Comparison of ENCODE assay signal across 1 cellular context in the genomic region with DNA sequence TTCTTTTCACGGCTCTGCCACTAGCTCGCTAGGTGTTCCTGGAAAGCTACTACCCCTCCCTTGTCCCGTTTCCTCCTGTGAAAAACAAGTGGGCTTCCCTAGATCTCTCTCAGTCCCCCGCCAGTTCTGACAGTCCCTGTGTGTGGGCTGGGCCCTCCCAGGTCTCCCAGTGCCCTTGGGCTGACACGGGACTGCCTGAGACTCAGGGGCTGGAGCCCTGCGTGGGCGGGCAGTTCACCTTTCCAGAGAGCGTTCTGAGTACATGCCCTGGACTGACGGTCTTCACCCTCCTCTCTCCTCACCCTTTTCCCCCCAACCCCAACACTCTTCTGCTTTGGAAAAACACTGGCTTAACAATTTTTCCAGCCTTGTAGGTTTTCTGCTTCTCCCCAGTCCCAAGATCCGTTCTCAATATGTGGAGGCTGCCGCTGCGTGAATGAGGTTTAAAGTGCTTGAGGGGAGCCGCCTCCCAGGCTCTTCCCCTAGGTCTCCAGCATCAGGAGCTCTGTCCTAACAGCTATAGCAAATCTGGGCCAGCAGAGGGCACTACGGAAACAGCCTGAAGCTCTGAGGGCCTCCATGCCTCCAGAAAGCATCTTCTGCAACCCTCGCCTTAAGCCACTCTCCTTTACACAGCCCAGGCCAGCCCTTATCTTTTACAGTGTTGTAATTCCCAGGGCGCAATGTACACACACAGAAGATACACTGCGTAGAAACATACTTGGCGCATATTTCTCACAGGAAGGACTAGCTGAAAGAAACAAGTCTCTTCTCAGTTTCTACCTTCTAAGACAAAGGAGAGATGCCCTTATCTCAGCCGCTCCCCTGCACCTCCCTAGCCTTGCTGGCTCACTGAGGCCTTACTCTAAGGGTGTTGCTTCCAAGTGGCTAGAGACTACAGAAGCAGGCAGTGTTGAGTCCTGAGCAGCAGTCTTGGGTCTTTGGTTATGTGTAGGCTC.
TF ChIP-seq lines count a peak whose summit lies in the region.

No MANE protein-coding gene starts in this region.

TF ChIP-seq in IMR-90, 13 proteins besides CTCF, POLR2A, EP300 and RAD21:
- TF ChIP-seq MXI1 (IDR thresholded peaks at IDR 0.05; ENCODE audit: borderline replicate concordance, low read depth, low read length) (no peak), NFE2L2 (IDR thresholded peaks at IDR 0.05; ENCODE audit: low read depth, low read length) (no peak)
